ENCODE assay signal across 14 cellular contexts in the genomic region with DNA sequence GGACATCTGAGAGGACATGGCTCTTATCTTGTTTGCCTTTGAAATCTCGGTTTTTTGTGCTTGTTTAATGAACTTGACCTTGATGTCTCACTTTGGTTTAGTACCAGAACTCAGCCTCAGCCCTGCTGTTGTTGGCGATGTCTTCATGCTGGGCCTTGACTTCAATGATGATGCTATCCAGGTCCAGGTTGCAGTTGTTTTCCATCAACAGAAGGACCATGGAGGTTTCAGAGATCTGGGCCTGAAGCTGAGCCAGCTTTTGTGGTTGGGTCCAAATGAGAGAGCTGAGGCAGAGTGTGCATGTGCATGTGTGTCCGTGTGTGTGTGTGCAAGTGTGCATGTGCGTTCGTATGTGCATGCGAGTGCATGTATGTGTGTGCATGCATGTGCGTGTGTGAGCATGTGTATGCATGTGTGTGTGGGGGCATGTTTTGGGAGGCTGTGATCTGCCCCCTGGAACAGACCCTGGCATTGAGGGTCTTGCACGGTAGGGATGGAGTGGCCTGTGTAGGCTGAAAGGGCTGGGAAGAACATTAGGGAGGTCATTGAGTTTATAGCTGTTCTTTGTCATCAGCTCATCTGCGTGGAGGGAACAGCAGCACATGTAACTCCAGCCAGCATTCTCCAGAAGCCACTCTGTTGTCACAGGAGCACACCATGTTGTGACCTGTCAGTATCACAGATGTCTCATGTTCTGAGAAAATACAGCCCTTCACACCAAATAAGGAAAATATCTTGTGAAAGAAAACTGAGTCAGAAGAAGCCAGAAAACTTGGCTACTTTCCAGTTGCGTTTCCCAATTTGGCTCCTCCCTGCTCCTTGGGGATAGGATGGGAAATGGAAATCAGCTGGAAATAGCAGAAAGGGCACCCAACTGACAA. TPM values are rescaled to one million over a fixed set of nuclear protein-coding genes. Genes with fewer than 3 reads are reported as not detected.
DNase-seq lines count a peak whose midpoint lies in the region; ATAC-seq, FAIRE-seq and TF ChIP-seq lines count a peak whose summit lies in the region.
"Had no signal": no experiment of that assay in that cellular context is flagged by ENCODE, and none has a peak within 500 bp of the region (broad histone marks: within the 10 kb centered on the region; RNA-seq: fewer than 3 reads in every experiment).

No MANE protein-coding gene starts in this region.

- peak; percentile 89 for ATAC-seq in left cardiac atrium

- H3K9me3 ChIP-seq in adipocyte (ENCODE audit: control insufficient read depth, low read length): no peaks in the 10 kb centered on the region
- H3K9me3 ChIP-seq: thyroid gland had no signal

- H3K4me3 ChIP-seq in adipocyte (ENCODE audit: low read length) (no peak overlapping the region), skeletal muscle cell (ENCODE audit: low read depth, low read length) (no peak overlapping the region)
- H3K4me3 ChIP-seq: thyroid gland had no signal

- peaks cover 20% of the 10 kb centered on the region for H3K27me3 ChIP-seq in adipocyte (replicated peaks; ENCODE audit: control insufficient read depth, insufficient read depth, low read length)
- H3K27me3 ChIP-seq: thyroid gland had no signal

- intact Hi-C loops in left cardiac atrium (cut with DNase I): no loop called here

- no peaks in the 10 kb centered on the region for H3K36me3 ChIP-seq in adipocyte (ENCODE audit: control insufficient read depth, insufficient read depth, low read length, severe bottlenecking)
- H3K36me3 ChIP-seq: thyroid gland had no signal

- in situ Hi-C loops in G401 (cut with HindIII; ENCODE audit: low sequenced_read_pairs): no loop called here

- peaks cover 15% of the 10 kb centered on the region for H3K4me1 ChIP-seq in adipocyte (ENCODE audit: control insufficient read depth, insufficient read depth, low read length)
- H3K4me1 ChIP-seq: thyroid gland had no signal

- H3K9ac ChIP-seq in adipocyte (ENCODE audit: low read length): no peak overlapping the region

- no peak for TF ChIP-seq POLR2A in GM12891 (IDR thresholded peaks at IDR 0.05; ENCODE audit: low read depth, low read length)

- FAIRE-seq in GM12891 (lab: Jason Lieb, UNC): peak; percentile 59

- no peak for DNase-seq in GM12891 (ENCODE audit: insufficient read length, low spot score)
- peak; percentile 80 for DNase-seq in adipocyte (ENCODE audit: low read depth)
- DNase-seq in left cardiac atrium: peak; percentile 46
- DNase-seq in skeletal muscle cell (ENCODE audit: low read depth): peak; percentile 59
- DNase-seq in G401 (ENCODE audit: low spot score): no peak
- DNase-seq in NCI-H82 (lab: John Stamatoyannopoulos, UW): no peak
- DNase-seq in DMS53 treated with DMSO at 0.1 percent for 48 hours (lab: John Stamatoyannopoulos, UW; ENCODE audit: unreplicated experiment): no peak
- DNase-seq in NCI-H2081 (lab: John Stamatoyannopoulos, UW): no peak
- DNase-seq: cerebellar nuclear complex; DMS153; NCI-H1048; SIG-M5; stimulated activated CD4-positive, alpha-beta T cell treated with anti-CD3 and anti-CD28 coated beads, Interleukin-15, amount 100 ng/mL, for 24 hours; thyroid gland had no signal

TF ChIP-seq in GM12891, 5 proteins besides CTCF, POLR2A, EP300 and RAD21:
- TF ChIP-seq PAX5 (IDR thresholded peaks at IDR 0.05; ENCODE audit: insufficient read depth, low read length, severe bottlenecking): no peak
- TF ChIP-seq TAF1 (IDR thresholded peaks at IDR 0.05; ENCODE audit: low read depth, low read length): no peak
- no peak for TF ChIP-seq SPI1 (IDR thresholded peaks at IDR 0.05; ENCODE audit: low read depth, low read length)
- TF ChIP-seq POU2F2 (IDR thresholded peaks at IDR 0.05; ENCODE audit: low read depth, low read length): no peak
- TF ChIP-seq POLR2AphosphoS5 (IDR thresholded peaks at IDR 0.05; ENCODE audit: low read depth, low read length): no peak

RNA-seq across cellular contexts. Expression of a gene that starts 10.0 kb away (rescaled TPM):
- polyA plus RNA-seq in GM12891 (2012; ENCODE audit: low read depth, missing spikeins): not detected
- total RNA-seq in left cardiac atrium: not detected
- not detected in 2 replicates for total RNA-seq in G401 (2014; rRNA removed; shearing (Covaris generic))
- total RNA-seq: thyroid gland had no signal

RNA-seq across cellular contexts. Expression of a gene that starts 18.1 kb away (rescaled TPM):
- polyA plus RNA-seq in GM12891 (2012; ENCODE audit: low read depth, missing spikeins): not detected
- total RNA-seq in left cardiac atrium: not detected
- total RNA-seq in G401 (2014; rRNA removed; shearing (Covaris generic)): 0.20 and 0.43 TPM in 2 replicates
- total RNA-seq: thyroid gland had no signal

RNA-seq across cellular contexts. Expression of a gene that starts 30.7 kb away (rescaled TPM):
- polyA plus RNA-seq in GM12891 (2012; ENCODE audit: low read depth, missing spikeins): not detected
- not detected for total RNA-seq in left cardiac atrium
- not detected in 2 replicates for total RNA-seq in G401 (2014; rRNA removed; shearing (Covaris generic))
- total RNA-seq: thyroid gland had no signal

RNA-seq across cellular contexts. Expression of a gene that starts 35.8 kb away (rescaled TPM):
- polyA plus RNA-seq in GM12891 (2012; ENCODE audit: low read depth, missing spikeins): 0.04 TPM
- not detected for total RNA-seq in left cardiac atrium
- total RNA-seq in G401 (2014; rRNA removed; shearing (Covaris generic)): not detected in 2 replicates
- total RNA-seq: thyroid gland had no signal

RNA-seq across cellular contexts. Expression of a gene that starts 48.8 kb away (rescaled TPM):
- 0.08 TPM for polyA plus RNA-seq in GM12891 (2012; ENCODE audit: low read depth, missing spikeins)
- total RNA-seq in left cardiac atrium: not detected
- not detected in 2 replicates for total RNA-seq in G401 (2014; rRNA removed; shearing (Covaris generic))
- total RNA-seq: thyroid gland had no signal

Comparison
In these comparisons a context has a peak if more than half of its experiments do, and no peak if none do; other contexts are left out.
1. DNase-seq: peak in adipocyte (single experiment), left cardiac atrium (single experiment) and skeletal muscle cell (single experiment); none in GM12891 (single experiment), G401 (single experiment), NCI-H82 (single experiment), DMS53 treated with DMSO at 0.1 percent for 48 hours (single experiment) and NCI-H2081 (0 of 2).